Comparison of ENCODE assay signal across 19 cellular contexts in genomic region chr2:191907091-191907490, GRCh38.
DNase-seq lines count a peak whose midpoint lies in the region; ATAC-seq, FAIRE-seq and TF ChIP-seq lines count a peak whose summit lies in the region.
"Had no signal": no experiment of that assay in that cellular context is flagged by ENCODE, and none has a peak within 500 bp of the region (broad histone marks: within the 10 kb centered on the region; RNA-seq: fewer than 3 reads in every experiment).

No MANE protein-coding gene starts in this region.

- H3K36me3 ChIP-seq in bronchial epithelial cell (ENCODE audit: control insufficient read depth, insufficient read depth, low read length): no peaks in the 10 kb centered on the region
- H3K36me3 ChIP-seq in osteoblast (ENCODE audit: insufficient read depth, low read length): no peaks in the 10 kb centered on the region
- no peaks in the 10 kb centered on the region for H3K36me3 ChIP-seq in tibial nerve
- H3K36me3 ChIP-seq: SJSA1 had no signal

- H3K4me3 ChIP-seq in bronchial epithelial cell (ENCODE audit: low read depth, low read length) (no peak overlapping the region), osteoblast (ENCODE audit: insufficient read depth, low read length) (no peak overlapping the region), tibial nerve (no peak overlapping the region)
- H3K4me3 ChIP-seq: PC-9, psoas muscle, SJSA1, skin epidermis had no signal

- FAIRE-seq in bronchial epithelial cell (lab: Jason Lieb, UNC): no peak

- peak; percentile 32 for DNase-seq in DMS53 (lab: John Stamatoyannopoulos, UW)
- no peak for DNase-seq in DMS53 treated with DMSO at 0.1 percent for 48 hours (lab: John Stamatoyannopoulos, UW; ENCODE audit: unreplicated experiment)
- DNase-seq in NCI-H226: peak; percentile 63
- DNase-seq in bronchial epithelial cell (ENCODE audit: low read depth): peak; percentile 58
- no peak for DNase-seq in osteoblast (ENCODE audit: insufficient read length, low spot score, missing footprints)
- no peak for DNase-seq in tibial nerve (ENCODE audit: low spot score in 2 of 2)
- DNase-seq in HT-29 (ENCODE audit: low spot score): no peak
- DNase-seq: activated B cell treated with CpG ODN at 0.5 μM for 24 hours; activated T-cell treated with anti-CD3 and anti-CD28 coated beads, Interleukin-2, amount 50 U/mL, for 72 hours; effector CD4-positive, alpha-beta T cell; NCI-H2029 treated with DMSO at 0.1 percent for 48 hours; PC-9; psoas muscle; stimulated activated CD4-positive, alpha-beta T cell treated with anti-CD3 and anti-CD28 coated beads, Interleukin-2, amount 100 ng/mL, for 48 hours; T-helper 17 cell had no signal

- TF ChIP-seq CTCF in bronchial epithelial cell (IDR thresholded peaks at IDR 0.05; ENCODE audit: insufficient read depth, low read length, severe bottlenecking): no peak
- no peak for TF ChIP-seq CTCF in osteoblast (IDR thresholded peaks at IDR 0.05; ENCODE audit: extremely low read depth, low read depth, low read length)
- no peak for TF ChIP-seq CTCF in tibial nerve (IDR thresholded peaks at IDR 0.05)

- H3K4me1 ChIP-seq in osteoblast (ENCODE audit: insufficient read depth, low read length) (peaks cover 9% of the 10 kb centered on the region), tibial nerve (no peaks in the 10 kb centered on the region)
- H3K4me1 ChIP-seq: psoas muscle had no signal

- no peak overlapping the region for H3K4me2 ChIP-seq in osteoblast (ENCODE audit: insufficient read depth, low read length)
- H3K4me2 ChIP-seq: PC-9 had no signal

- no peaks in the 10 kb centered on the region for H3K27me3 ChIP-seq in bronchial epithelial cell (ENCODE audit: control insufficient read depth, insufficient read depth, low read length)
- H3K27me3 ChIP-seq in osteoblast (ENCODE audit: insufficient read depth, low read length): no peaks in the 10 kb centered on the region
- no peaks in the 10 kb centered on the region for H3K27me3 ChIP-seq in tibial nerve
- H3K27me3 ChIP-seq: SJSA1 had no signal

- no peak for TF ChIP-seq EP300 in tibial nerve (IDR thresholded peaks at IDR 0.05)

- no peaks in the 10 kb centered on the region for H4K20me1 ChIP-seq in osteoblast (ENCODE audit: insufficient read depth, low read length)

- peak overlapping the region; percentile 47 for H2AFZ ChIP-seq in osteoblast (ENCODE audit: low read length)
- H2AFZ ChIP-seq: PC-9 had no signal

- H3K27ac ChIP-seq in osteoblast (ENCODE audit: low read depth, low read length) (no peak overlapping the region), tibial nerve (no peak overlapping the region)
- H3K27ac ChIP-seq: 22Rv1, PC-9, psoas muscle, SJSA1, skin epidermis had no signal

- TF ChIP-seq POLR2A in tibial nerve (IDR thresholded peaks at IDR 0.05): no peak

- no peaks in the 10 kb centered on the region for H3K79me2 ChIP-seq in osteoblast (ENCODE audit: insufficient read depth, low read length)

- H3K9me3 ChIP-seq in osteoblast (ENCODE audit: low read depth, low read length) (no peaks in the 10 kb centered on the region), tibial nerve (no peaks in the 10 kb centered on the region)
- H3K9me3 ChIP-seq: psoas muscle, SJSA1 had no signal

- no peak for ATAC-seq in HG02763 (IDR thresholded peaks at IDR 0.05; ENCODE audit: unreplicated experiment)
- ATAC-seq: activated T-cell treated with anti-CD3 and anti-CD28 coated beads, Interleukin-2, amount 50 U/mL, for 72 hours; psoas muscle; T-helper 17 cell had no signal

Comparison
In these comparisons a context has a peak if more than half of its experiments do, and no peak if none do; other contexts are left out.
1. DNase-seq: peak in DMS53 (single experiment), NCI-H226 (single experiment) and bronchial epithelial cell (single experiment); none in DMS53 treated with DMSO at 0.1 percent for 48 hours (single experiment), osteoblast (single experiment), tibial nerve (0 of 2) and HT-29 (single experiment).